ENCODE assay signal across 8 cellular contexts in genomic region chr14:54348001-54348611, GRCh38. TPM values are rescaled to one million over a fixed set of nuclear protein-coding genes. Genes with fewer than 3 reads are reported as not detected.
DNase-seq lines count a peak whose midpoint lies in the region; ATAC-seq and TF ChIP-seq lines count a peak whose summit lies in the region.

No MANE protein-coding gene starts in this region.

- TF ChIP-seq POLR2A in uterus (IDR thresholded peaks at IDR 0.05), result no peak

- DNase-seq in EH (ENCODE audit: low read depth) (peak; percentile 65), NCI-H460 (ENCODE audit: extremely low read depth, low read depth) (peak; percentile 69), kidney tubule cell (ENCODE audit: low spot score) (peak; percentile 65), uterus (no peak)
- no peak for DNase-seq in stimulated activated CD4-positive, alpha-beta T cell treated with anti-CD3 and anti-CD28 coated beads, Interleukin-1b, Interleukin-23, amount 100 ng/mL, for 48 hours

- H3K36me3 ChIP-seq in uterus, result no peaks in the 10 kb centered on the region

- H3K9me3 ChIP-seq in uterus, result no peaks in the 10 kb centered on the region

- peak; percentile 81 to 91 for TF ChIP-seq CTCF in brain (conservative IDR thresholded peaks at IDR 0.05)
- TF ChIP-seq CTCF in uterus (IDR thresholded peaks at IDR 0.05), result peak; percentile 41 to 64 (median 54)

- H3K27me3 ChIP-seq in uterus, result no peaks in the 10 kb centered on the region

- H3K27me3 Mint-ChIP-seq in brain, result no peaks in the 10 kb centered on the region

- H3K4me3 ChIP-seq in uterus, result no peak overlapping the region

- no peaks in the 10 kb centered on the region for H3K36me3 Mint-ChIP-seq in brain

- ATAC-seq in HG02759 (IDR thresholded peaks at IDR 0.05; ENCODE audit: unreplicated experiment) (peak; percentile 47), HG02981 (IDR thresholded peaks at IDR 0.05; ENCODE audit: unreplicated experiment) (no peak)

- H3K4me1 ChIP-seq in uterus, result peaks cover 0 to 6% of the 10 kb centered on the region in 2 donors

- H3K27ac Mint-ChIP-seq in brain, result peak overlapping the region in 1 of 5 experiments; percentile 5

- H3K27ac ChIP-seq in uterus, result peak overlapping the region in 1 of 2 donors; percentile 58

- H3K4me1 Mint-ChIP-seq in brain, result peaks cover 50% of the 10 kb centered on the region

- H3K9me3 Mint-ChIP-seq in brain, result peaks cover 3 to 13% (median 4%) of the 10 kb centered on the region in 5 experiments

- intact Hi-C loops in uterus (cut with DNase I; ENCODE audit: low total_unique reads), result no loop called here

- peak overlapping the region in 1 of 5 experiments; percentile 6 for H3K4me3 Mint-ChIP-seq in brain

RNA-seq across cellular contexts. Expression of gene CDKN3, which starts 48.7 kb away (rescaled TPM):
- 147 and 177 TPM in 2 replicates for total RNA-seq in NCI-H460 (2014; rRNA removed; shearing (Covaris generic))
- polyA plus RNA-seq in NCI-H460 (2014; cell fraction: nucleus; rRNA removed), result 243 and 307 TPM in 2 replicates
- 39.5 TPM for polyA plus RNA-seq in brain (ENCODE audit: insufficient read depth, low read depth, low replicate concordance)
- 10 to 100 TPM in 1 of 4 donors, 1 to 10 TPM in 2, not detected in 1; 1.3 to 24.3 (median 4.4) TPM for total RNA-seq in uterus

Comparison
In these comparisons a context has a peak if more than half of its experiments do, and no peak if none do; other contexts are left out.
1. DNase-seq: peak in EH (single experiment), NCI-H460 (single experiment) and kidney tubule cell (single experiment); none in uterus (0 of 2) and stimulated activated CD4-positive, alpha-beta T cell treated with anti-CD3 and anti-CD28 coated beads, Interleukin-1b, Interleukin-23, amount 100 ng/mL, for 48 hours (single experiment).